ENCODE assay signal across 37 cellular contexts in genomic region chr6:161959072-161959471, GRCh38.
DNase-seq lines count a peak whose midpoint lies in the region; ATAC-seq, FAIRE-seq and TF ChIP-seq lines count a peak whose summit lies in the region.
"Had no signal": no experiment of that assay in that cellular context is flagged by ENCODE, and none has a peak within 500 bp of the region (broad histone marks: within the 10 kb centered on the region; RNA-seq: fewer than 3 reads in every experiment).

No MANE protein-coding gene starts in this region.

- H3K36me3 Mint-ChIP-seq in WTC11 = no peaks in the 10 kb centered on the region
- H3K36me3 Mint-ChIP-seq in nephron progenitor cell (ENCODE audit: low read depth) = no peaks in the 10 kb centered on the region
- H3K36me3 Mint-ChIP-seq: CD14-positive monocyte; CD4-positive, alpha-beta memory T cell; CD4-positive, CD25-positive, alpha-beta regulatory T cell; CD8-positive, alpha-beta memory T cell; CD8-positive, alpha-beta T cell had no signal

- no peak overlapping the region for H2AK5ac ChIP-seq in H1 (ENCODE audit: low read depth, low read length)

- CTCF ChIA-PET in WTC11 (lab: Charles Lee) = no interaction called here
- CTCF ChIA-PET in H1 (lab: Charles Lee; ENCODE audit: partially characterized antibody) = no interaction called here

- no peak overlapping the region for H4K91ac ChIP-seq in H1 (replicated peaks; ENCODE audit: insufficient read length, low read length)

- TF ChIP-seq EP300 in H1 (IDR thresholded peaks at IDR 0.05; ENCODE audit: borderline replicate concordance in 1 of 2, low read depth in 2 of 2, low read length in 2 of 2) = no peak

- no peak overlapping the region for H2BK5ac ChIP-seq in H1 (ENCODE audit: low read depth, low read length)

- TF ChIP-seq POLR2A in H1 (IDR thresholded peaks at IDR 0.05; ENCODE audit: control extremely low read depth in 1 of 2, low read depth in 2 of 2, low read length in 2 of 2) (no peak), GM18505 (IDR thresholded peaks at IDR 0.05; ENCODE audit: borderline replicate concordance, extremely low read depth, insufficient read depth, insufficient read length) (no peak)

- no peak overlapping the region for H2BK120ac ChIP-seq in H1 (replicated peaks; ENCODE audit: low read depth, low read length)

- no peak overlapping the region for H3K4me2 ChIP-seq in H1 (ENCODE audit: insufficient read depth in 1 of 2, low read depth in 2 of 2, low read length in 2 of 2)
- H3K4me2 ChIP-seq: A549; BLaER1; BLaER1 treated with 17β-estradiol and CSF1 and Interleukin-3, amounts not matched to agents 10 nM and 100 nM had no signal

- POLR2A ChIA-PET in WTC11 (lab: Charles Lee) (no interaction called here), H1 (lab: Charles Lee; ENCODE audit: partially characterized antibody) (no interaction called here)

- no peak overlapping the region for H2BK15ac ChIP-seq in H1 (ENCODE audit: low read length)

- no peaks in the 10 kb centered on the region for H3K79me2 ChIP-seq in H1 (ENCODE audit: control insufficient read depth in 1 of 2, insufficient read depth in 2 of 2, low read length in 2 of 2)

- no peak overlapping the region for H3K9ac ChIP-seq in H1 (replicated peaks in 1 of 4; ENCODE audit: extremely low read depth in 1 of 4, low read depth in 3 of 4, low read length in 3 of 4)
- H3K9ac ChIP-seq: BLaER1; BLaER1 treated with 17β-estradiol and CSF1 and Interleukin-3, amounts not matched to agents 10 nM and 100 nM had no signal

- H2BK12ac ChIP-seq in H1 (ENCODE audit: low read depth, low read length) = no peak overlapping the region

- H3K4me1 ChIP-seq in right cardiac atrium (ENCODE audit: control insufficient read depth, insufficient read depth, low read length) (peaks cover 2% of the 10 kb centered on the region), right atrium auricular region (peaks cover 0 to 8% of the 10 kb centered on the region in 2 donors), H1 (replicated peaks in 1 of 4; ENCODE audit: control insufficient read depth in 3 of 4, insufficient read depth in 4 of 4, low read length in 3 of 4) (peaks cover 0 to 8% (median 7%) of the 10 kb centered on the region in 4 experiments; a peak in 5 of 7 replicates)
- H3K4me1 ChIP-seq: A549; BE2C; BLaER1; BLaER1 treated with 17β-estradiol and CSF1 and Interleukin-3, amounts not matched to agents 10 nM and 100 nM; Caco-2 had no signal

- FAIRE-seq in H1 (lab: Jason Lieb, UNC) = no peak
- FAIRE-seq: A204.1, A549, D721Med had no signal

- H3K23ac ChIP-seq in H1 (ENCODE audit: insufficient read length) = no peak overlapping the region

- H3K27ac ChIP-seq in right cardiac atrium (ENCODE audit: low read length) (no peak overlapping the region), right atrium auricular region (no peak overlapping the region), H1 (ENCODE audit: low read depth, low read length) (no peak overlapping the region), dorsolateral prefrontal cortex (no peak overlapping the region)
- H3K27ac ChIP-seq: 22Rv1; A549; BLaER1; BLaER1 treated with 17β-estradiol and CSF1 and Interleukin-3, amounts not matched to agents 10 nM and 100 nM; C4-2B had no signal

- peak in 1 of 2 donors; percentile 56 for ATAC-seq in right cardiac atrium
- no peak for ATAC-seq in WTC11
- no peak for ATAC-seq in GM18505 (IDR thresholded peaks at IDR 0.05; ENCODE audit: unreplicated experiment)
- ATAC-seq: A549; CD8-positive, alpha-beta T cell had no signal

- H2AFZ ChIP-seq in H1 (ENCODE audit: low read length) = no peak overlapping the region

- H3K4me3 ChIP-seq in right cardiac atrium (ENCODE audit: low read length) = no peak overlapping the region
- H3K4me3 ChIP-seq in right atrium auricular region = no peak overlapping the region
- H3K4me3 ChIP-seq in H1 (ENCODE audit: extremely low read depth in 1 of 4, insufficient read depth in 2 of 4, low read depth in 3 of 4, low read length in 4 of 4) = no peak overlapping the region
- H3K4me3 ChIP-seq in dorsolateral prefrontal cortex = no peak overlapping the region
- H3K4me3 ChIP-seq: A549; BLaER1; BLaER1 treated with 17β-estradiol and CSF1 and Interleukin-3, amounts not matched to agents 10 nM and 100 nM had no signal

- no peaks in the 10 kb centered on the region for H3K27me3 Mint-ChIP-seq in WTC11 (ENCODE audit: low read depth)
- H3K27me3 Mint-ChIP-seq in nephron progenitor cell (ENCODE audit: low read depth, poor library complexity) = peaks cover 4% of the 10 kb centered on the region
- H3K27me3 Mint-ChIP-seq: B cell; CD4-positive, alpha-beta memory T cell; CD4-positive, alpha-beta T cell; CD4-positive, CD25-positive, alpha-beta regulatory T cell; CD8-positive, alpha-beta memory T cell had no signal

- no peak overlapping the region for H3K18ac ChIP-seq in H1 (ENCODE audit: extremely low read depth, low read length)

- no peaks in the 10 kb centered on the region for H3K9me3 ChIP-seq in right cardiac atrium (ENCODE audit: control insufficient read depth, low read length)
- no peaks in the 10 kb centered on the region for H3K9me3 ChIP-seq in right atrium auricular region
- no peaks in the 10 kb centered on the region for H3K9me3 ChIP-seq in H1 (ENCODE audit: insufficient read depth in 2 of 2, low read depth in 1 of 2, low read length in 1 of 2)
- H3K9me3 ChIP-seq: A549; BE2C; BLaER1; BLaER1 treated with 17β-estradiol and CSF1 and Interleukin-3, amounts not matched to agents 10 nM and 100 nM; Caco-2 had no signal

- H3K36me3 ChIP-seq in right atrium auricular region = no peaks in the 10 kb centered on the region
- no peaks in the 10 kb centered on the region for H3K36me3 ChIP-seq in H1 (ENCODE audit: control insufficient read depth in 2 of 4, insufficient read depth in 4 of 4, low read length in 3 of 4)
- H3K36me3 ChIP-seq: BE2C; BLaER1; BLaER1 treated with 17β-estradiol and CSF1 and Interleukin-3, amounts not matched to agents 10 nM and 100 nM had no signal

- H2BK20ac ChIP-seq in H1 (ENCODE audit: low read length) = no peak overlapping the region

- H3K9me3 Mint-ChIP-seq in WTC11 = peaks cover 4% of the 10 kb centered on the region
- H3K9me3 Mint-ChIP-seq in nephron progenitor cell = no peaks in the 10 kb centered on the region
- H3K9me3 Mint-ChIP-seq: CD4-positive, alpha-beta T cell; CD8-positive, alpha-beta T cell had no signal

- no peaks in the 10 kb centered on the region for H3K27me3 ChIP-seq in right cardiac atrium (ENCODE audit: control insufficient read depth, insufficient read depth)
- no peaks in the 10 kb centered on the region for H3K27me3 ChIP-seq in right atrium auricular region
- no peaks in the 10 kb centered on the region for H3K27me3 ChIP-seq in H1 (replicated peaks in 1 of 4; ENCODE audit: control insufficient read depth in 3 of 4, extremely low read depth in 1 of 4, insufficient read depth in 3 of 4, low read length in 3 of 4)
- H3K27me3 ChIP-seq in dorsolateral prefrontal cortex = no peaks in the 10 kb centered on the region
- H3K27me3 ChIP-seq: BE2C; BLaER1; BLaER1 treated with 17β-estradiol and CSF1 and Interleukin-3, amounts not matched to agents 10 nM and 100 nM had no signal

- H3K79me1 ChIP-seq in H1 (ENCODE audit: low read depth, low read length) = no peaks in the 10 kb centered on the region

- no peak overlapping the region for H3K14ac ChIP-seq in H1 (ENCODE audit: insufficient read length)

- H4K20me1 ChIP-seq in H1 (replicated peaks in 1 of 2; ENCODE audit: control insufficient read depth in 1 of 2, insufficient read depth in 2 of 2, low read length in 2 of 2) = no peaks in the 10 kb centered on the region
- H4K20me1 ChIP-seq: BLaER1; BLaER1 treated with 17β-estradiol and CSF1 and Interleukin-3, amounts not matched to agents 10 nM and 100 nM had no signal

- no peak overlapping the region for H3K4me3 Mint-ChIP-seq in WTC11
- no peak overlapping the region for H3K4me3 Mint-ChIP-seq in nephron progenitor cell
- H3K4me3 Mint-ChIP-seq: B cell; CD14-positive monocyte; CD4-positive, alpha-beta memory T cell; CD4-positive, alpha-beta T cell; CD4-positive, CD25-positive, alpha-beta regulatory T cell; CD8-positive, alpha-beta memory T cell; CD8-positive, alpha-beta T cell had no signal

- WGBS in right cardiac atrium = 64% methylated on average over 12 of the region's 12 CpGs
- WGBS in H1 (ENCODE audit: extremely low coverage in 1 of 2, insufficient coverage in 1 of 2, insufficient read length in 1 of 2, insufficient replicate concordance in 2 of 2, low coverage in 1 of 2, low lambda C conversion rate in 2 of 2, missing lambda C conversion rate in 1 of 2), 2 experiments = 96% methylated on average over 12 of the region's 12 CpGs; no CpG with 5 or more reads in 1 of the 2 experiments

- H3K27ac Mint-ChIP-seq in WTC11 (peak overlapping the region; percentile 20; the same call in 1 of the 2 replicates), nephron progenitor cell (no peak overlapping the region)
- H3K27ac Mint-ChIP-seq: B cell; CD14-positive monocyte; CD4-positive, alpha-beta memory T cell; CD4-positive, alpha-beta T cell; CD4-positive, CD25-positive, alpha-beta regulatory T cell; CD8-positive, alpha-beta memory T cell; CD8-positive, alpha-beta T cell had no signal

- no peak overlapping the region for H3K4ac ChIP-seq in H1 (replicated peaks; ENCODE audit: insufficient read length, low read depth, low read length)

- H3K4me1 Mint-ChIP-seq in WTC11 = peaks cover 44% of the 10 kb centered on the region
- no peaks in the 10 kb centered on the region for H3K4me1 Mint-ChIP-seq in nephron progenitor cell
- H3K4me1 Mint-ChIP-seq: B cell; CD14-positive monocyte; CD4-positive, alpha-beta memory T cell; CD4-positive, CD25-positive, alpha-beta regulatory T cell; CD8-positive, alpha-beta memory T cell had no signal

- H3K56ac ChIP-seq in H1 (replicated peaks; ENCODE audit: insufficient read length, low read depth, low read length) = no peak overlapping the region

- intact Hi-C loops in right cardiac atrium (cut with DNase I) (no loop called here), dorsolateral prefrontal cortex (cut with DNase I) (no loop called here)

- no peak for TF ChIP-seq CTCF in right atrium auricular region (IDR thresholded peaks at IDR 0.05)
- no peak for TF ChIP-seq CTCF in WTC11 (IDR thresholded peaks at IDR 0.05)
- no peak for TF ChIP-seq CTCF in H1 (IDR thresholded peaks at IDR 0.05; ENCODE audit: control extremely low read depth in 1 of 3, insufficient read depth in 1 of 3, low read depth in 1 of 3, low read length in 3 of 3)
- TF ChIP-seq CTCF in nephron progenitor cell (IDR thresholded peaks at IDR 0.05) = no peak
- no peak for TF ChIP-seq CTCF in dorsolateral prefrontal cortex (IDR thresholded peaks at IDR 0.05 in 54 of 56, conservative IDR thresholded peaks at IDR 0.05 in 2 of 56; ENCODE audit: low read depth in 1 of 56, partially characterized antibody in 56 of 56)

- no peak for TF ChIP-seq RAD21 in H1 (IDR thresholded peaks at IDR 0.05 in 1 of 2, conservative IDR thresholded peaks at IDR 0.05 in 1 of 2; ENCODE audit: low read depth in 2 of 2, low read length in 2 of 2)

- H3K23me2 ChIP-seq in H1 (ENCODE audit: low read depth, low read length) = no peaks in the 10 kb centered on the region

- DNase-seq in right cardiac atrium (peak in 2 of 3 donors; percentile 58), right atrium auricular region (ENCODE audit: low spot score) (no peak), RPMI8226 (peak; percentile 26), WTC11 (ENCODE audit: low spot score) (no peak), H1 (ENCODE audit: low read depth in 1 of 2, low spot score in 2 of 2) (no peak), nephron progenitor cell (no peak), dorsolateral prefrontal cortex (no peak)
- DNase-seq: 8988T; ACHN; AML-193; BE2C; C1 segment of cervical spinal cord; Caco-2; Calu3; CD4-positive, alpha-beta memory T cell; CD4-positive, alpha-beta T cell; CD4-positive, CD25-positive, alpha-beta regulatory T cell; CD8-positive, alpha-beta memory T cell; CD8-positive, alpha-beta T cell; COR-L47; DMS 273 treated with DMSO at 0.1 percent for 48 hours; DMS153; DMS53; DMS79; DMS79 treated with DMSO at 0.1 percent for 48 hours; DND-41; EL had no signal

- H4K8ac ChIP-seq in H1 (ENCODE audit: extremely low read depth, insufficient read depth, low read length) = peak overlapping the region; percentile 28; the same call in 1 of the 2 replicates

- H4K5ac ChIP-seq in H1 (ENCODE audit: insufficient read length, low read depth, low read length) = no peak overlapping the region

Comparison
In these comparisons a context has a peak if more than half of its experiments do, and no peak if none do; other contexts are left out.
1. DNase-seq: peak in right cardiac atrium (2 of 3) and RPMI8226 (single experiment); none in right atrium auricular region (single experiment), WTC11 (single experiment), H1 (0 of 2), nephron progenitor cell (single experiment) and dorsolateral prefrontal cortex (0 of 10).